1 cellular context compared by ENCODE assay signal in the genomic region with DNA sequence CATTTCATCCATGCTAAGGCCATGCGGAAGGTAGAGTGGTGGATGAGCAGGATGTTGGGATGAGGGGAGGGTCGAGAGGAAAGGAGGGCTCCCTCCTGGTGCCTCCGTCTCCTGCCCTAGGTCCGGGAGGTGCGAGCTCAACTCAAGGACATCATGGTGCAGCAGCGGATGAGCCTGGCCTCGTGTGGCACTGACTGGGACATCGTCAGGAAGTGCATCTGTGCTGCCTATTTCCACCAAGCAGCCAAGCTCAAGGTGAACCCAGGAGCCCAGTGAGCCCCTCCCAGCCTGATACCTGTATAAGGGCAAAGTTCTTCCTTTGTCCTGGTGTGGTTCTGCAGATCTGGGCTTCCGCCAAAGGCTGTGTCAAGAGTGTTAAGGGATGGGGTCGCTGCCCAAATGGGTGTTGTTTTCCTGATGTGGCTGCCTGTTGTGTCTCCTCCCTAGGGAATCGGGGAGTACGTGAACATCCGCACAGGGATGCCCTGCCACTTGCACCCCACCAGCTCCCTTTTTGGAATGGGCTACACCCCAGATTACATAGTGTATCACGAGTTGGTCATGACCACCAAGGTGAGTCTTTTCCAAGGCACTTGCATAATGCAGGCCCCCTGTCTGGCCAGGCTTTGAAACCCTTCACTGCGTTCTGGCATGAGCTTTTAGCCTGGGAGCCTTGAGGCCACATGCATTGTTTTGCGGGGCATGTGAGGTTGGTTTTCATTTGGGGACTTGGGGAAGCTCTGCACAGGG.
TF ChIP-seq lines count a peak whose summit lies in the region.

No MANE protein-coding gene starts in this region.

TF ChIP-seq in IMR-90, 13 proteins besides CTCF, POLR2A, EP300 and RAD21:
- TF ChIP-seq MXI1 (IDR thresholded peaks at IDR 0.05; ENCODE audit: borderline replicate concordance, low read depth, low read length) = no peak
